8 cellular contexts compared by ENCODE assay signal in genomic region chr5:154756203-154756870, GRCh38. TPM values are rescaled to one million over a fixed set of nuclear protein-coding genes. Genes with fewer than 3 reads are reported as not detected.
DNase-seq lines count a peak whose midpoint lies in the region; ATAC-seq and TF ChIP-seq lines count a peak whose summit lies in the region.

No MANE protein-coding gene starts in this region.

- H2BK120ac ChIP-seq in mesenchymal stem cell (ENCODE audit: low read depth, low read length), result peak overlapping the region; percentile 98

- H3K14ac ChIP-seq in mesenchymal stem cell (ENCODE audit: low read length in 2 of 2), result peak overlapping the region in 1 of 2 experiments; percentile 99

- H2BK15ac ChIP-seq in mesenchymal stem cell (ENCODE audit: low read depth, poor library complexity, severe bottlenecking), result no peak overlapping the region

- peak overlapping the region; percentile 63 for H3K4me3 ChIP-seq in HL-60 (replicated peaks; ENCODE audit: insufficient read depth, low read length)
- peak overlapping the region; percentile 69 to 93 for H3K4me3 ChIP-seq in mesenchymal stem cell (ENCODE audit: insufficient read depth in 1 of 2, low read depth in 1 of 2, low read length in 2 of 2)

- no peaks in the 10 kb centered on the region for H3K9me3 Mint-ChIP-seq in stimulated activated effector memory CD8-positive, alpha-beta T cell treated with anti-CD3 and anti-CD28 coated beads, Interleukin-12 subunit alpha, Interleukin-12 subunit beta, amount 100 ng/mL, for 72 hours

- H4K91ac ChIP-seq in mesenchymal stem cell (ENCODE audit: low read length), result peak overlapping the region; percentile 40

- TF ChIP-seq CTCF in HL-60 (IDR thresholded peaks at IDR 0.05; ENCODE audit: insufficient read depth, low read length), result no peak

- peaks cover 11% of the 10 kb centered on the region for H3K4me1 ChIP-seq in mesenchymal stem cell (ENCODE audit: control insufficient read depth, insufficient read depth, low read depth, low read length)

- peak overlapping the region; percentile 97 for H3K9ac ChIP-seq in mesenchymal stem cell (ENCODE audit: low read length)

- no peaks in the 10 kb centered on the region for H3K36me3 ChIP-seq in mesenchymal stem cell (ENCODE audit: control insufficient read depth in 1 of 2, insufficient read depth in 2 of 2, low read depth in 1 of 2, low read length in 2 of 2)

- H2AFZ ChIP-seq in mesenchymal stem cell (ENCODE audit: low read depth, low read length), result no peak overlapping the region

- peak overlapping the region; percentile 93 for H3K27ac Mint-ChIP-seq in stimulated activated effector memory CD8-positive, alpha-beta T cell treated with anti-CD3 and anti-CD28 coated beads, Interleukin-12 subunit alpha, Interleukin-12 subunit beta, amount 100 ng/mL, for 72 hours

- no peak overlapping the region for H2BK5ac ChIP-seq in mesenchymal stem cell (ENCODE audit: low read depth, low read length, poor library complexity, severe bottlenecking)

- peak overlapping the region; percentile 91 for H3K4me3 Mint-ChIP-seq in stimulated activated effector memory CD8-positive, alpha-beta T cell treated with anti-CD3 and anti-CD28 coated beads, Interleukin-12 subunit alpha, Interleukin-12 subunit beta, amount 100 ng/mL, for 72 hours

- H2AK5ac ChIP-seq in mesenchymal stem cell (ENCODE audit: low read length, severe bottlenecking), result no peak overlapping the region

- H4K8ac ChIP-seq in mesenchymal stem cell (ENCODE audit: low read length), result no peak overlapping the region

- peaks cover 2% of the 10 kb centered on the region for H3K79me1 ChIP-seq in mesenchymal stem cell (replicated peaks; ENCODE audit: low read length, poor library complexity, severe bottlenecking)

- H2BK12ac ChIP-seq in mesenchymal stem cell (ENCODE audit: low read length in 2 of 2), result peak overlapping the region in 1 of 2 experiments; percentile 70

- peak overlapping the region; percentile 71 for H3K4me2 ChIP-seq in mesenchymal stem cell (ENCODE audit: low read length, poor library complexity, severe bottlenecking)

- H3K9me3 ChIP-seq in mesenchymal stem cell (ENCODE audit: control insufficient read depth, low read length), result no peaks in the 10 kb centered on the region

- 1% methylated on average over 47 of the region's 48 CpGs for WGBS in mesenchymal stem cell

- ATAC-seq in stimulated activated effector memory CD8-positive, alpha-beta T cell treated with anti-CD3 and anti-CD28 coated beads, Interleukin-12 subunit alpha, Interleukin-12 subunit beta, amount 100 ng/mL, for 72 hours, result no peak
- no peak for ATAC-seq in HG03097 (IDR thresholded peaks at IDR 0.05; ENCODE audit: low FRiP score, unreplicated experiment)

- H3K27ac ChIP-seq in HL-60 (replicated peaks), result peak overlapping the region; percentile 98
- peak overlapping the region; percentile 30 for H3K27ac ChIP-seq in mesenchymal stem cell (ENCODE audit: low read length, poor library complexity, severe bottlenecking)

- peaks cover 35% of the 10 kb centered on the region for H3K36me3 Mint-ChIP-seq in stimulated activated effector memory CD8-positive, alpha-beta T cell treated with anti-CD3 and anti-CD28 coated beads, Interleukin-12 subunit alpha, Interleukin-12 subunit beta, amount 100 ng/mL, for 72 hours

- H3K4ac ChIP-seq in mesenchymal stem cell (ENCODE audit: low read depth in 1 of 2, low read length in 2 of 2), result peak overlapping the region; percentile 2 to 97

- in situ Hi-C loops in ACHN (cut with HindIII; ENCODE audit: low pct_ligation_motif_present, low pct_unique_long_range_greater_than_20kb, low sequenced_read_pairs), result no loop called here

- peaks cover 45% of the 10 kb centered on the region for H3K4me1 Mint-ChIP-seq in stimulated activated effector memory CD8-positive, alpha-beta T cell treated with anti-CD3 and anti-CD28 coated beads, Interleukin-12 subunit alpha, Interleukin-12 subunit beta, amount 100 ng/mL, for 72 hours

- peak overlapping the region in 1 of 2 experiments; percentile 99 for H3K23ac ChIP-seq in mesenchymal stem cell (ENCODE audit: low read length in 2 of 2)

- peak overlapping the region; percentile 98 for H3K18ac ChIP-seq in mesenchymal stem cell (ENCODE audit: low read depth in 1 of 2, low read length in 2 of 2)

- no peaks in the 10 kb centered on the region for H3K27me3 ChIP-seq in HL-60 (ENCODE audit: insufficient read depth, poor library complexity, severe bottlenecking)
- no peaks in the 10 kb centered on the region for H3K27me3 ChIP-seq in mesenchymal stem cell (ENCODE audit: control insufficient read depth in 1 of 2, insufficient read depth in 1 of 2, low read length in 2 of 2)

- DNase-seq in ACHN (peak; percentile 30), HL-60 (ENCODE audit: low read depth in 1 of 2, low spot score in 1 of 2) (no peak), dermis blood vessel endothelial cell (peak; percentile 49), mesenchymal stem cell (peak; percentile 45), cerebellum (ENCODE audit: low spot score) (no peak)
- peak; percentile 41 to 55 for DNase-seq in activated CD4-positive, alpha-beta T cell treated with anti-CD3 and anti-CD28 coated beads for 4 hours
- DNase-seq in stimulated activated effector memory CD8-positive, alpha-beta T cell treated with anti-CD3 and anti-CD28 coated beads, Interleukin-12 subunit alpha, Interleukin-12 subunit beta, amount 100 ng/mL, for 72 hours (ENCODE audit: low spot score in 2 of 2), result peak; percentile 21 to 71

RNA-seq across cellular contexts. Expression of gene LARP1, which starts 1.2 kb away (rescaled TPM):
- total RNA-seq in dermis blood vessel endothelial cell (43.7 and 82.4 TPM in 2 replicates), cerebellum (44.0 TPM)
- 133 TPM for polyA plus RNA-seq in mesenchymal stem cell (2013, experiment 1 of 2)
- polyA plus RNA-seq in mesenchymal stem cell (2013, experiment 2 of 2), result 124 TPM

Comparison
In these comparisons a context has a peak if more than half of its experiments do, and no peak if none do; other contexts are left out.
1. DNase-seq: peak in ACHN (single experiment), activated CD4-positive, alpha-beta T cell treated with anti-CD3 and anti-CD28 coated beads for 4 hours (2 of 2), dermis blood vessel endothelial cell (single experiment), mesenchymal stem cell (single experiment) and stimulated activated effector memory CD8-positive, alpha-beta T cell treated with anti-CD3 and anti-CD28 coated beads, Interleukin-12 subunit alpha, Interleukin-12 subunit beta, amount 100 ng/mL, for 72 hours (2 of 2); none in HL-60 (0 of 2) and cerebellum (single experiment).